8 cellular contexts compared by ENCODE assay signal in the genomic region with DNA sequence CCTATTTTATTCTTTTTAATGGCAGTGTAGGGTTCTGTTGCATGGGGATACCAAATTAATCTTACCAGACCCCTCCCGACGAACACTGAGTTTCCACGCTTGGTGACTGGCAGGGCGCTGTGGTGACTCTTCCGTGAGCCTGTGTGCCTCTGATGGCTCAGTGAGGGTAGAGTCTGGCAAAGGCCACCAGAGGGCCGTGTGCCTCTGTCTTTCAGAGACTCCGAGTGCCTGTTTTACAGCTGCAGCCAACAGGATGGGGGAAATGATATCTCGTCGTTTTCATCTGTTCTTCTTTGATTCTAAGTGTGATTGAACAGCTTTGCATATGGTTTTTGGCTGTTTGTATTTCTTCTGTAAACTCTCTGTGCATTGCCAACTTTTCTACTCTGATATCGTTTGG.
DNase-seq lines count a peak whose midpoint lies in the region; ATAC-seq and TF ChIP-seq lines count a peak whose summit lies in the region.

No MANE protein-coding gene starts in this region.

- no peak for TF ChIP-seq POLR2A in thyroid gland (IDR thresholded peaks at IDR 0.05)

- DNase-seq in A673 (ENCODE audit: low spot score): peak; percentile 35
- peak; percentile 14 for DNase-seq in NCI-H2029 treated with DMSO at 0.1 percent for 48 hours (lab: John Stamatoyannopoulos, UW)
- DNase-seq in activated CD4-positive, alpha-beta T cell treated with anti-CD3 and anti-CD28 coated beads for 48 hours: peak; percentile 58
- peak; percentile 16 for DNase-seq in effector CD4-positive, alpha-beta T cell
- peak; percentile 50 for DNase-seq in mucosa of gallbladder (ENCODE audit: low spot score)
- DNase-seq in thyroid gland: peak; percentile 59 to 71

- 34 to 35% methylated on average over 10 of the region's 10 CpGs for WGBS in thyroid gland, 2 donors

- H3K27ac ChIP-seq in A673 (ENCODE audit: low read depth, low read length, poor library complexity, severe bottlenecking): no peak overlapping the region
- H3K27ac ChIP-seq in thyroid gland: no peak overlapping the region

- CTCF ChIA-PET in A673 (lab: Charles Lee): interaction anchor here (0.7 kb wide), 1 partner anchor 137 kb away, joined by 3 read pairs; no protein-coding TSS in a partner anchor

- H3K4me3 ChIP-seq in A673 (ENCODE audit: low read depth, low read length, poor library complexity, severe bottlenecking) (no peak overlapping the region), thyroid gland (replicated peaks in 1 of 3) (no peak overlapping the region)

- BruUV-seq in A673 (replicated peaks; lab: Mats Ljungman, UMichigan): no TSS peak

- POLR2A ChIA-PET in A673 (lab: Charles Lee; ENCODE audit: low non-redundant PET): no interaction called here

- H3K36me3 ChIP-seq in A673 (ENCODE audit: insufficient read depth, low read length, poor library complexity, severe bottlenecking): peaks cover 22% of the 10 kb centered on the region
- H3K36me3 ChIP-seq in thyroid gland: peaks cover 15 to 22% of the 10 kb centered on the region in 2 donors

- no peaks in the 10 kb centered on the region for H3K9me3 ChIP-seq in A673 (ENCODE audit: low read depth, low read length, poor library complexity, severe bottlenecking)
- H3K9me3 ChIP-seq in thyroid gland: no peaks in the 10 kb centered on the region

- H3K27me3 ChIP-seq in A673 (replicated peaks; ENCODE audit: insufficient read depth, low read depth, low read length, poor library complexity): no peaks in the 10 kb centered on the region
- H3K27me3 ChIP-seq in thyroid gland: no peaks in the 10 kb centered on the region

- ATAC-seq in GM18502 (IDR thresholded peaks at IDR 0.05; ENCODE audit: poor library complexity, unreplicated experiment) (peak; percentile 98), HG02885 (IDR thresholded peaks at IDR 0.05; ENCODE audit: poor library complexity, unreplicated experiment) (peak; percentile 98)

- intact Hi-C loops in A673 (cut with micrococcal nuclease; ENCODE audit: unreplicated experiment) (no loop called here), thyroid gland (cut with DNase I) (loop anchor here (5.0 kb wide), 1 partner anchor 60 kb away; no protein-coding TSS in a partner anchor)

- H3K4me1 ChIP-seq in A673 (ENCODE audit: insufficient read depth, low read length, poor library complexity, severe bottlenecking) (no peaks in the 10 kb centered on the region), thyroid gland (no peaks in the 10 kb centered on the region)

- TF ChIP-seq CTCF in A673 (conservative IDR thresholded peaks at IDR 0.05; ENCODE audit: low read depth, low read length) (peak; percentile 58), thyroid gland (IDR thresholded peaks at IDR 0.05) (peak in 5 of 6 experiments; percentile 23 to 81 (median 71))

Comparison
In these comparisons a context has a peak if more than half of its experiments do, and no peak if none do; other contexts are left out.
1. DNase-seq: peak in every context shown above with its lines; median percentile 65 in thyroid gland; 58 in activated CD4-positive, alpha-beta T cell treated with anti-CD3 and anti-CD28 coated beads for 48 hours; 50 in mucosa of gallbladder; 35 in A673; 16 in effector CD4-positive, alpha-beta T cell; 14 in NCI-H2029 treated with DMSO at 0.1 percent for 48 hours.